Comparison of ENCODE assay signal across 1 cellular context in the genomic region with DNA sequence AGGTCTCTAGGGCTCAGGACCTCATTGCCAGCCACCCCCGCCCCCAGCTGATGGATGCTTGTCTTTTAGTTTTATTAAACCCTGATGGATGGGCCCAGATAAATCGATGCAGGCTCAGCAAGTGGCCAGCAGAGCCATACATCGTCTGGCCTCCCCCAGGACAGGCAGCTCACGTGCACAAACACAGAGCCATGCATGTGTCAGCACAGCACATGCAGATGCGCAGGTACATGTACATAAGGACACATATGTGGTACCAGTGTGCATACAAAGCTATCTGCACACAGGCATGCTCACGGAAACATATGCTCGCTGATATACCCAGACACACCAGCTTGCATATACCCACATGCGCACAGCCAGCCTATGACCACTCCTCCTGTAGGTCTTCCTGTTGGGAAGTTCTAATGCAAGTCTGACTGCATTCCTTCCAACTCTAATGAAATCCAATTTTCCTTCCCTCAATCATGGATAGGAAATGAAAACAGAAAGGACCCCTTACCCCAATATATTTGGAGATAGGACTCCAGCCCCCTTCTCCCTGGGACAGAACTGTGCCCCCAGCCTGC.
TF ChIP-seq lines count a peak whose summit lies in the region.

No MANE protein-coding gene starts in this region.

TF ChIP-seq in SK-N-SH treated with all-trans-retinoic acid at 6 μM for 48 hours, 23 proteins besides CTCF, POLR2A, EP300 and RAD21 (continued from another document):
- TF ChIP-seq CSDC2 (CRISPR knock-in tag; IDR thresholded peaks at IDR 0.05) (no peak), ZNF70 (CRISPR knock-in tag; IDR thresholded peaks at IDR 0.05) (no peak), ZFP30 (CRISPR knock-in tag; IDR thresholded peaks at IDR 0.05) (no peak), GLIS3 (CRISPR knock-in tag; IDR thresholded peaks at IDR 0.05) (no peak), BACH2 (CRISPR knock-in tag; IDR thresholded peaks at IDR 0.05; ENCODE audit: borderline replicate concordance) (no peak)
- TF ChIP-seq, protein P1, sequence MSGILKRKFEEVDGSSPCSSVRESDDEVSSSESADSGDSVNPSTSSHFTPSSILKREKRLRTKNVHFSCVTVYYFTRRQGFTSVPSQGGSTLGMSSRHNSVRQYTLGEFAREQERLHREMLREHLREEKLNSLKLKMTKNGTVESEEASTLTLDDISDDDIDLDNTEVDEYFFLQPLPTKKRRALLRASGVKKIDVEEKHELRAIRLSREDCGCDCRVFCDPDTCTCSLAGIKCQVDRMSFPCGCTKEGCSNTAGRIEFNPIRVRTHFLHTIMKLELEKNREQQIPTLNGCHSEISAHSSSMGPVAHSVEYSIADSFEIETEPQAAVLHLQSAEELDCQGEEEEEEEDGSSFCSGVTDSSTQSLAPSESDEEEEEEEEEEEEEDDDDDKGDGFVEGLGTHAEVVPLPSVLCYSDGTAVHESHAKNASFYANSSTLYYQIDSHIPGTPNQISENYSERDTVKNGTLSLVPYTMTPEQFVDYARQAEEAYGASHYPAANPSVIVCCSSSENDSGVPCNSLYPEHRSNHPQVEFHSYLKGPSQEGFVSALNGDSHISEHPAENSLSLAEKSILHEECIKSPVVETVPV (CRISPR knock-in tag; IDR thresholded peaks at IDR 0.05): no peak
